In genomic region chr3:39127296-39127906, GRCh38 we compare ENCODE assay signal across 15 cellular contexts. TPM values are rescaled to one million over a fixed set of nuclear protein-coding genes. Genes with fewer than 3 reads are reported as not detected.
DNase-seq lines count a peak whose midpoint lies in the region; ATAC-seq and TF ChIP-seq lines count a peak whose summit lies in the region.
"Had no signal": no experiment of that assay in that cellular context is flagged by ENCODE, and none has a peak within 500 bp of the region (broad histone marks: within the 10 kb centered on the region; RNA-seq: fewer than 3 reads in every experiment).

No MANE protein-coding gene starts in this region.

- DNase-seq in DMS 273 (lab: John Stamatoyannopoulos, UW; ENCODE audit: unreplicated experiment) (peak; percentile 31), DMS 273 treated with DMSO at 0.1 percent for 48 hours (lab: John Stamatoyannopoulos, UW) (no peak), chondrocyte (ENCODE audit: low spot score) (peak; percentile 66), nephron progenitor cell (no peak)
- DNase-seq in activated naive CD8-positive, alpha-beta T cell treated with anti-CD3 and anti-CD28 coated beads, Interleukin-2, amount 50 U/mL, for 24 hours, result no peak
- no peak for DNase-seq in stimulated activated CD4-positive, alpha-beta T cell treated with anti-CD3 and anti-CD28 coated beads, Interleukin-2, amount 100 ng/mL, for 24 hours
- DNase-seq: activated T-cell treated with anti-CD3 and anti-CD28 coated beads, Interleukin-2, amount 50 U/mL, for 48 hours; aorta; NCI-H1694; NCI-H748 treated with DMSO at 0.1 percent for 48 hours; stimulated activated CD4-positive, alpha-beta T cell treated with anti-CD3 and anti-CD28 coated beads, Interleukin-2, amount 100 ng/mL, for 48 hours; stimulated activated CD8-positive, alpha-beta memory T cell treated with anti-CD3 and anti-CD28 coated beads, Interleukin-4, amount 100 ng/mL, for 48 hours had no signal

- H3K4me1 Mint-ChIP-seq in activated naive CD8-positive, alpha-beta T cell (ENCODE audit: low read depth), result peaks cover 21% of the 10 kb centered on the region
- peaks cover 18% of the 10 kb centered on the region for H3K4me1 Mint-ChIP-seq in activated naive CD8-positive, alpha-beta T cell treated with anti-CD3 and anti-CD28 coated beads, Interleukin-2, amount 50 U/mL, for 24 hours
- H3K4me1 Mint-ChIP-seq in chondrocyte (ENCODE audit: low read depth), result peaks cover 16% of the 10 kb centered on the region
- H3K4me1 Mint-ChIP-seq in stimulated activated memory B cell treated with anti-CD40 and anti-IgM and Interleukin-4, amounts not matched to agents 10 μg/mL and 1 μg/mL and 100 μg/mL, for 72 hours, result peaks cover 36% of the 10 kb centered on the region
- peaks cover 46% of the 10 kb centered on the region for H3K4me1 Mint-ChIP-seq in nephron progenitor cell

- H3K4me3 Mint-ChIP-seq in activated naive CD8-positive, alpha-beta T cell, result no peak overlapping the region
- H3K4me3 Mint-ChIP-seq in activated naive CD8-positive, alpha-beta T cell treated with anti-CD3 and anti-CD28 coated beads, Interleukin-2, amount 50 U/mL, for 24 hours, result no peak overlapping the region
- H3K4me3 Mint-ChIP-seq in chondrocyte (ENCODE audit: unreplicated experiment) (no peak overlapping the region), nephron progenitor cell (no peak overlapping the region)
- H3K4me3 Mint-ChIP-seq in stimulated activated memory B cell treated with anti-CD40 and anti-IgM and Interleukin-4, amounts not matched to agents 10 μg/mL and 1 μg/mL and 100 μg/mL, for 72 hours, result no peak overlapping the region
- H3K4me3 Mint-ChIP-seq: CD14-positive monocyte had no signal

- no peak for TF ChIP-seq CTCF in chondrocyte (IDR thresholded peaks at IDR 0.05)
- TF ChIP-seq CTCF in nephron progenitor cell (IDR thresholded peaks at IDR 0.05), result no peak

- peak overlapping the region; percentile 64 for H3K27ac Mint-ChIP-seq in activated naive CD8-positive, alpha-beta T cell
- no peak overlapping the region for H3K27ac Mint-ChIP-seq in activated naive CD8-positive, alpha-beta T cell treated with anti-CD3 and anti-CD28 coated beads, Interleukin-2, amount 50 U/mL, for 24 hours
- no peak overlapping the region for H3K27ac Mint-ChIP-seq in chondrocyte (ENCODE audit: unreplicated experiment)
- H3K27ac Mint-ChIP-seq in stimulated activated memory B cell treated with anti-CD40 and anti-IgM and Interleukin-4, amounts not matched to agents 10 μg/mL and 1 μg/mL and 100 μg/mL, for 72 hours, result peak overlapping the region; percentile 54
- no peak overlapping the region for H3K27ac Mint-ChIP-seq in nephron progenitor cell

- no peaks in the 10 kb centered on the region for H3K27me3 Mint-ChIP-seq in activated naive CD8-positive, alpha-beta T cell
- H3K27me3 Mint-ChIP-seq in activated naive CD8-positive, alpha-beta T cell treated with anti-CD3 and anti-CD28 coated beads, Interleukin-2, amount 50 U/mL, for 24 hours, result no peaks in the 10 kb centered on the region
- H3K27me3 Mint-ChIP-seq in chondrocyte (ENCODE audit: low read depth), result no peaks in the 10 kb centered on the region
- no peaks in the 10 kb centered on the region for H3K27me3 Mint-ChIP-seq in stimulated activated memory B cell treated with anti-CD40 and anti-IgM and Interleukin-4, amounts not matched to agents 10 μg/mL and 1 μg/mL and 100 μg/mL, for 72 hours
- no peaks in the 10 kb centered on the region for H3K27me3 Mint-ChIP-seq in nephron progenitor cell (ENCODE audit: low read depth, poor library complexity)

- ATAC-seq in activated naive CD8-positive, alpha-beta T cell treated with anti-CD3 and anti-CD28 coated beads, Interleukin-2, amount 50 U/mL, for 24 hours, result no peak
- ATAC-seq in stimulated activated memory B cell treated with anti-CD40 and anti-IgM and Interleukin-4, amounts not matched to agents 10 μg/mL and 1 μg/mL and 100 μg/mL, for 72 hours, result peak; percentile 17

- H3K36me3 Mint-ChIP-seq in activated naive CD8-positive, alpha-beta T cell, result no peaks in the 10 kb centered on the region
- no peaks in the 10 kb centered on the region for H3K36me3 Mint-ChIP-seq in activated naive CD8-positive, alpha-beta T cell treated with anti-CD3 and anti-CD28 coated beads, Interleukin-2, amount 50 U/mL, for 24 hours (ENCODE audit: low read depth)
- H3K36me3 Mint-ChIP-seq in chondrocyte (ENCODE audit: low read depth) (no peaks in the 10 kb centered on the region), nephron progenitor cell (ENCODE audit: low read depth) (peaks cover 8% of the 10 kb centered on the region)
- peaks cover 8% of the 10 kb centered on the region for H3K36me3 Mint-ChIP-seq in stimulated activated memory B cell treated with anti-CD40 and anti-IgM and Interleukin-4, amounts not matched to agents 10 μg/mL and 1 μg/mL and 100 μg/mL, for 72 hours

- no peaks in the 10 kb centered on the region for H3K9me3 Mint-ChIP-seq in activated naive CD8-positive, alpha-beta T cell (ENCODE audit: low read depth)
- H3K9me3 Mint-ChIP-seq in activated naive CD8-positive, alpha-beta T cell treated with anti-CD3 and anti-CD28 coated beads, Interleukin-2, amount 50 U/mL, for 24 hours, result no peaks in the 10 kb centered on the region
- H3K9me3 Mint-ChIP-seq in chondrocyte (ENCODE audit: low read depth) (no peaks in the 10 kb centered on the region), nephron progenitor cell (no peaks in the 10 kb centered on the region)
- no peaks in the 10 kb centered on the region for H3K9me3 Mint-ChIP-seq in stimulated activated memory B cell treated with anti-CD40 and anti-IgM and Interleukin-4, amounts not matched to agents 10 μg/mL and 1 μg/mL and 100 μg/mL, for 72 hours
- H3K9me3 Mint-ChIP-seq: CD14-positive monocyte had no signal

RNA-seq across cellular contexts. Expression of gene TTC21A, which starts 19.9 kb away (rescaled TPM):
- 4.5 to 8.1 TPM (median 6.2 TPM) in 3 replicates for total RNA-seq in chondrocyte

RNA-seq across cellular contexts. Expression of gene GORASP1, which starts 20.0 kb away (rescaled TPM):
- total RNA-seq in chondrocyte, result 52.8 to 60.9 TPM (median 54.2 TPM) in 3 replicates

RNA-seq across cellular contexts. Expression of gene CSRNP1, which starts 26.0 kb away (rescaled TPM):
- total RNA-seq in chondrocyte, result 15.2 to 22.3 TPM (median 21.2 TPM) in 3 replicates

Comparison
In these comparisons a context has a peak if more than half of its experiments do, and no peak if none do; other contexts are left out.
1. DNase-seq: peak in DMS 273 (single experiment) and chondrocyte (single experiment); none in DMS 273 treated with DMSO at 0.1 percent for 48 hours (single experiment), activated naive CD8-positive, alpha-beta T cell treated with anti-CD3 and anti-CD28 coated beads, Interleukin-2, amount 50 U/mL, for 24 hours (single experiment), stimulated activated CD4-positive, alpha-beta T cell treated with anti-CD3 and anti-CD28 coated beads, Interleukin-2, amount 100 ng/mL, for 24 hours (0 of 2) and nephron progenitor cell (single experiment).
2. H3K27ac Mint-ChIP-seq: peak in activated naive CD8-positive, alpha-beta T cell (single experiment) and stimulated activated memory B cell treated with anti-CD40 and anti-IgM and Interleukin-4, amounts not matched to agents 10 μg/mL and 1 μg/mL and 100 μg/mL, for 72 hours (single experiment); none in activated naive CD8-positive, alpha-beta T cell treated with anti-CD3 and anti-CD28 coated beads, Interleukin-2, amount 50 U/mL, for 24 hours (single experiment), chondrocyte (single experiment) and nephron progenitor cell (single experiment).